ENCODE assay signal across 24 cellular contexts in the genomic region with DNA sequence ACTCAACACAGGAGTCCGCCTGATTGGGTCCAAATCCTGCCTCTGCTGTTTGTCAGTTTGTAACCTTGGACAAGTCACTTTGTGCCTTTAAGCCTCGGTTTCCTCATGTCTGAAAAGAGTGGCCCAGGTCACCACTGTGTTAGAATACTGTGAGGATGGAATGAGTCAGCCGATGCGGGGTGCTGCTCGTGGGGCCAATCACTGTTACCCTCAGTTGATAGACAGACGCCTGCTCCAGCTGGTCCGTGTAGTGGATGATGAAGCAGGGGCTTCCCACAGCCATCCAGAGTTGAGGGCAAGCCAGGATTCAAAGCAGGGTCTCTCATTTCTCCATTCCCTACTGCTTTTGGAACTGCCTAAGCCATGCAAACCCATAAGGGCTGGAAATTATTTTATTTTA. TPM values are rescaled to one million over a fixed set of nuclear protein-coding genes. Genes with fewer than 3 reads are reported as not detected.
"Had no signal": no experiment of that assay in that cellular context is flagged by ENCODE, and none has a peak within 500 bp of the region (broad histone marks: within the 10 kb centered on the region; RNA-seq: fewer than 3 reads in every experiment).

No MANE protein-coding gene starts in this region.

- H3K4me3 Mint-ChIP-seq: dendritic cell treated with granulocyte-macrophage colony-stimulating factor and Interleukin-4, amounts not matched to agents 40 ng/mL and 50 ng/mL, for 4 days; effector memory CD8-positive, alpha-beta T cell; stimulated activated memory B cell treated with anti-CD40 and anti-IgM and Interleukin-4, amounts not matched to agents 10 μg/mL and 1 μg/mL and 100 μg/mL, for 72 hours; stimulated activated naive CD8-positive, alpha-beta T cell treated with anti-CD3 and anti-CD28 coated beads, Interleukin-15, Interleukin-2, amounts not matched to agents 100 ng/mL and 50 ng/mL, for 24 hours had no signal

- H3K9me3 Mint-ChIP-seq: dendritic cell treated with granulocyte-macrophage colony-stimulating factor and Interleukin-4, amounts not matched to agents 40 ng/mL and 50 ng/mL, for 4 days; effector memory CD8-positive, alpha-beta T cell; naive B cell; nephron; stimulated activated memory B cell treated with anti-CD40 and anti-IgM and Interleukin-4, amounts not matched to agents 10 μg/mL and 1 μg/mL and 100 μg/mL, for 72 hours; stimulated activated naive CD8-positive, alpha-beta T cell treated with anti-CD3 and anti-CD28 coated beads, Interleukin-15, Interleukin-2, amounts not matched to agents 100 ng/mL and 50 ng/mL, for 24 hours had no signal

- H3K27me3 Mint-ChIP-seq: dendritic cell treated with granulocyte-macrophage colony-stimulating factor and Interleukin-4, amounts not matched to agents 40 ng/mL and 50 ng/mL, for 4 days; effector memory CD8-positive, alpha-beta T cell; naive B cell; stimulated activated memory B cell treated with anti-CD40 and anti-IgM and Interleukin-4, amounts not matched to agents 10 μg/mL and 1 μg/mL and 100 μg/mL, for 72 hours; stimulated activated naive CD8-positive, alpha-beta T cell treated with anti-CD3 and anti-CD28 coated beads, Interleukin-15, Interleukin-2, amounts not matched to agents 100 ng/mL and 50 ng/mL, for 24 hours had no signal

- H2AFZ ChIP-seq: parathyroid adenoma had no signal

- H3K4me1 ChIP-seq: prostate gland, right lobe of liver had no signal

- ATAC-seq: effector memory CD8-positive, alpha-beta T cell; gastrocnemius medialis; left colon; left ventricle myocardium superior; right lobe of liver; stimulated activated memory B cell treated with anti-CD40 and anti-IgM and Interleukin-4, amounts not matched to agents 10 μg/mL and 1 μg/mL and 100 μg/mL, for 72 hours had no signal

- H3K27me3 ChIP-seq: esophagus muscularis mucosa, gastrocnemius medialis, right lobe of liver, tibial artery, upper lobe of left lung, uterus had no signal

- H3K27ac ChIP-seq: epithelial cell of prostate, esophagus muscularis mucosa, gastrocnemius medialis, parathyroid adenoma, prostate gland, right lobe of liver, tibial artery, upper lobe of left lung, uterus had no signal

- FAIRE-seq: kidney had no signal

- H3K27ac Mint-ChIP-seq: dendritic cell treated with granulocyte-macrophage colony-stimulating factor and Interleukin-4, amounts not matched to agents 40 ng/mL and 50 ng/mL, for 4 days; effector memory CD8-positive, alpha-beta T cell; nephron; stimulated activated memory B cell treated with anti-CD40 and anti-IgM and Interleukin-4, amounts not matched to agents 10 μg/mL and 1 μg/mL and 100 μg/mL, for 72 hours; stimulated activated naive CD8-positive, alpha-beta T cell treated with anti-CD3 and anti-CD28 coated beads, Interleukin-15, Interleukin-2, amounts not matched to agents 100 ng/mL and 50 ng/mL, for 24 hours had no signal

- H3K9me3 ChIP-seq: esophagus muscularis mucosa, gastrocnemius medialis, prostate gland, right lobe of liver, tibial artery, upper lobe of left lung, uterus had no signal

- H3K9ac ChIP-seq: parathyroid adenoma had no signal

- DNase-seq: effector memory CD8-positive, alpha-beta T cell; gastrocnemius medialis; glutamatergic neuron; kidney; left colon; left ventricle myocardium superior; mesendoderm; naive B cell; occipital lobe; right lobe of liver; stimulated activated CD4-positive, alpha-beta T cell treated with anti-CD3 and anti-CD28 coated beads, Interleukin-4, amount 100 ng/mL, for 1 hour; stimulated activated CD8-positive, alpha-beta memory T cell treated with anti-CD3 and anti-CD28 coated beads, Interleukin-4, amount 100 ng/mL, for 48 hours; tibial artery; upper lobe of left lung; uterus had no signal

- H3K4me3 ChIP-seq: esophagus muscularis mucosa, gastrocnemius medialis, lung, prostate gland, right lobe of liver, tibial artery, upper lobe of left lung, uterus had no signal

- H3K36me3 ChIP-seq: right lobe of liver, uterus had no signal

RNA-seq across cellular contexts. Expression of gene CTF1, which starts 32.8 kb away (rescaled TPM):
- total RNA-seq: occipital lobe had no signal
